In genomic region chr1:109395282-109395599, GRCh38 we compare ENCODE assay signal across 7 cellular contexts. TPM values are rescaled to one million over a fixed set of nuclear protein-coding genes. Genes with fewer than 3 reads are reported as not detected.
DNase-seq lines count a peak whose midpoint lies in the region; ATAC-seq and TF ChIP-seq lines count a peak whose summit lies in the region.
"Not testable (repeated sequence)": the region's sequence is repeated elsewhere in the genome, so short reads cannot be mapped to it uniquely, and the experiment has no call there.

No MANE protein-coding gene starts in this region.

- H3K79me2 ChIP-seq in GM23338 (replicated peaks; ENCODE audit: insufficient read depth) (peaks cover 67% of the 10 kb centered on the region), hepatocyte (peaks cover 56% of the 10 kb centered on the region)

- H3K27me3 ChIP-seq in GM23338 (ENCODE audit: insufficient read depth); esophagus (ENCODE audit: control insufficient read depth in 1 of 2, insufficient read depth in 2 of 2, low read length in 2 of 2); hepatocyte; gastrocnemius medialis; testis: not testable (repeated sequence)

- 0 out of 2 replicates have a peak overlapping the region, but pooled peaks have one; percentile 71 for H3K4me3 ChIP-seq in GM23338
- peak overlapping the region in 1 of 2 donors; percentile 77 for H3K4me3 ChIP-seq in esophagus (ENCODE audit: low read depth in 1 of 2, low read length in 2 of 2)
- H3K4me3 ChIP-seq in hepatocyte, testis: not testable (repeated sequence)
- peak overlapping the region in 3 of 4 donors; percentile 60 to 75 (median 68) for H3K4me3 ChIP-seq in gastrocnemius medialis

- not testable (repeated sequence) for H3K9me3 Mint-ChIP-seq in GM23338, brain, nephron

- H3K4me2 ChIP-seq in GM23338 = not testable (repeated sequence)
- H3K4me2 ChIP-seq in hepatocyte = peak overlapping the region; percentile 80

- H3K27ac ChIP-seq in GM23338 (ENCODE audit: low read depth) = peak overlapping the region; percentile 53; the same call in 1 of the 2 replicates
- H3K27ac ChIP-seq in esophagus (ENCODE audit: low read depth in 2 of 2, low read length in 1 of 2) = peak overlapping the region; percentile 24 to 36
- not testable (repeated sequence) for H3K27ac ChIP-seq in hepatocyte
- peak overlapping the region; percentile 83 to 97 (median 90) for H3K27ac ChIP-seq in gastrocnemius medialis
- peak overlapping the region; percentile 14 to 82 for H3K27ac ChIP-seq in testis

- 57 to 75% methylated on average over 8 of the region's 8 CpGs for WGBS in esophagus, 2 donors
- 93% methylated on average over 8 of the region's 8 CpGs for WGBS in hepatocyte (ENCODE audit: low lambda C conversion rate, missing lambda C conversion rate)
- 33 to 47% methylated on average over 8 of the region's 8 CpGs for WGBS in testis, 2 donors

- ATAC-seq in GM23338 = not testable (repeated sequence)
- ATAC-seq in gastrocnemius medialis = peak; percentile 12 to 28

- not testable (repeated sequence) for DNase-seq in GM23338 (ENCODE audit: low spot score); hepatocyte (ENCODE audit: low spot score); testis
- DNase-seq in gastrocnemius medialis = peak; percentile 63 to 89

- intact Hi-C loops in gastrocnemius medialis (cut with DNase I; ENCODE audit: low total_unique reads) (loop anchor here (5.0 to 10.0 kb wide), 2 partner anchors 33 to 290 kb away; no protein-coding TSS in a partner anchor), testis (cut with DNase I; ENCODE audit: low total_unique reads) (loop anchor here (5.0 kb wide), 1 partner anchor 113 kb away; the partner anchor contains the start of gene PSRC1)

- H3F3A ChIP-seq in GM23338 (replicated peaks; ENCODE audit: low read depth) = not testable (repeated sequence)

- peak in 1 of 2 donors; percentile 44 for TF ChIP-seq POLR2A in gastrocnemius medialis (IDR thresholded peaks at IDR 0.05)
- TF ChIP-seq POLR2A in testis (IDR thresholded peaks at IDR 0.05) = not testable (repeated sequence)

- not testable (repeated sequence) for H2AFZ ChIP-seq in GM23338, hepatocyte

- not testable (repeated sequence) for H3K9me2 ChIP-seq in GM23338 (ENCODE audit: insufficient read depth); hepatocyte (replicated peaks; ENCODE audit: insufficient read depth)

- TF ChIP-seq CTCF in GM23338 (conservative IDR thresholded peaks at IDR 0.05; ENCODE audit: low read depth in 2 of 2); brain (conservative IDR thresholded peaks at IDR 0.05); hepatocyte (IDR thresholded peaks at IDR 0.05; ENCODE audit: poor library complexity); nephron (IDR thresholded peaks at IDR 0.05; ENCODE audit: unreplicated experiment in 3 of 3); gastrocnemius medialis (IDR thresholded peaks at IDR 0.05 in 4 of 5, conservative IDR thresholded peaks at IDR 0.05 in 1 of 5); testis (IDR thresholded peaks at IDR 0.05): not testable (repeated sequence)

- H3K4me1 Mint-ChIP-seq in GM23338 (peaks cover 47% of the 10 kb centered on the region), brain (peaks cover 80% of the 10 kb centered on the region), nephron (peaks cover 78% of the 10 kb centered on the region)

- not testable (repeated sequence) for H3K4me3 Mint-ChIP-seq in GM23338
- H3K4me3 Mint-ChIP-seq in brain = peak overlapping the region; percentile 95 to 99 (median 95)
- peak overlapping the region; percentile 93 to 96 (median 96) for H3K4me3 Mint-ChIP-seq in nephron

- H3K9me3 ChIP-seq in esophagus (ENCODE audit: control insufficient read depth in 2 of 2, insufficient read depth in 1 of 2, low read depth in 1 of 2, low read length in 1 of 2); hepatocyte (ENCODE audit: low read depth); gastrocnemius medialis; testis: not testable (repeated sequence)

- H3K27ac Mint-ChIP-seq in GM23338, nephron: not testable (repeated sequence)
- H3K27ac Mint-ChIP-seq in brain = peak overlapping the region in 2 of 5 experiments; percentile 94 to 95

- peaks cover 14% of the 10 kb centered on the region for H3K27me3 Mint-ChIP-seq in GM23338 (ENCODE audit: insufficient read depth, low read depth, poor library complexity)
- peaks cover 10% of the 10 kb centered on the region for H3K27me3 Mint-ChIP-seq in brain
- peaks cover 11% of the 10 kb centered on the region for H3K27me3 Mint-ChIP-seq in nephron (ENCODE audit: low read depth)

- H3K4me1 ChIP-seq in GM23338 (ENCODE audit: insufficient read depth) (peaks cover 31% of the 10 kb centered on the region), hepatocyte (ENCODE audit: insufficient read depth) (peaks cover 34% of the 10 kb centered on the region), gastrocnemius medialis (peaks cover 54 to 79% of the 10 kb centered on the region in 2 donors), testis (peaks cover 59% of the 10 kb centered on the region)
- H3K4me1 ChIP-seq in esophagus (ENCODE audit: control insufficient read depth in 2 of 2, insufficient read depth in 2 of 2, low read length in 1 of 2) = not testable (repeated sequence)

- in situ Hi-C loops in gastrocnemius medialis (cut with MboI; ENCODE audit: low sequenced_read_pairs in 4 of 4) = loop anchor here in 2 of 4 donors (5.0 to 10.0 kb wide), 2 partner anchors 110 to 118 kb away; partner anchors contain the start of gene PSRC1 (in 1 of the 2)

- H3K36me3 ChIP-seq in GM23338 (ENCODE audit: insufficient read depth); esophagus (ENCODE audit: control insufficient read depth in 2 of 2, insufficient read depth in 2 of 2, low read length in 1 of 2); hepatocyte (replicated peaks; ENCODE audit: insufficient read depth, low read depth); gastrocnemius medialis; testis (ENCODE audit: low read depth, missing control alignments): not testable (repeated sequence)

- H4K20me1 ChIP-seq in GM23338 (replicated peaks; ENCODE audit: insufficient read depth) = peaks cover 15% of the 10 kb centered on the region
- not testable (repeated sequence) for H4K20me1 ChIP-seq in hepatocyte (ENCODE audit: insufficient read depth, poor library complexity, severe bottlenecking)

- H3K36me3 Mint-ChIP-seq in GM23338 (ENCODE audit: low read depth); brain; nephron (ENCODE audit: low read depth): not testable (repeated sequence)

RNA-seq across cellular contexts. Expression of gene SORT1, which starts 2.5 kb away (rescaled TPM):
- total RNA-seq in GM23338 (2014; rRNA removed; shearing (Covaris generic)) = 51.7 and 55.4 TPM in 2 replicates
- polyA plus RNA-seq in GM23338 (2016; fragmentation: Nextera tagmentation; extraction: Ambion mirVana) (10.3 and 10.9 TPM in 2 replicates), brain (ENCODE audit: insufficient read depth, low read depth, low replicate concordance) (107 TPM), esophagus (10 to 100 TPM; 25.3 to 34.9 TPM), hepatocyte (34.4 and 43.7 TPM in 2 replicates), testis (ENCODE audit: insufficient read depth, low read depth, low replicate concordance) (110 TPM)
- total RNA-seq in hepatocyte (59.3 and 66.3 TPM in 2 replicates), gastrocnemius medialis (100 to 1,000 TPM in 3 of 4 donors, 10 to 100 TPM in 1; 93.7 to 226 (median 190) TPM), testis (100 to 1,000 TPM; 174 to 212 TPM)

RNA-seq across cellular contexts. Expression of gene PSMA5, which starts 31.0 kb away (rescaled TPM):
- 94.2 and 104 TPM in 2 replicates for total RNA-seq in GM23338 (2014; rRNA removed; shearing (Covaris generic))
- 107 and 126 TPM in 2 replicates for polyA plus RNA-seq in GM23338 (2016; fragmentation: Nextera tagmentation; extraction: Ambion mirVana)
- polyA plus RNA-seq in brain (ENCODE audit: insufficient read depth, low read depth, low replicate concordance) = 48.5 TPM
- polyA plus RNA-seq in esophagus = 10 to 100 TPM; 19.5 to 63.6 TPM
- 50.5 and 64.4 TPM in 2 replicates for total RNA-seq in hepatocyte
- polyA plus RNA-seq in hepatocyte = 83.1 and 90.1 TPM in 2 replicates
- 10 to 100 TPM; 63.5 to 82.5 (median 78.2) TPM for total RNA-seq in gastrocnemius medialis
- total RNA-seq in testis = 10 to 100 TPM; 30.9 to 56.9 TPM
- polyA plus RNA-seq in testis (ENCODE audit: insufficient read depth, low read depth, low replicate concordance) = 72.0 TPM
